In genomic region chr5:131229623-131230022, GRCh38 we compare ENCODE assay signal across 16 cellular contexts. TPM values are rescaled to one million over a fixed set of nuclear protein-coding genes. Genes with fewer than 3 reads are reported as not detected.
A peak's percentile ranks its signal among the peaks of the same experiment; 100 is the strongest.
DNase-seq lines count a peak whose midpoint lies in the region; ATAC-seq and TF ChIP-seq lines count a peak whose summit lies in the region.
"Had no signal": no experiment of that assay in that cellular context is flagged by ENCODE, and none has a peak within 500 bp of the region (broad histone marks: within the 10 kb centered on the region; RNA-seq: fewer than 3 reads in every experiment).

No MANE protein-coding gene starts in this region.

- no peaks in the 10 kb centered on the region for H3F3A ChIP-seq in GM23338 (replicated peaks; ENCODE audit: low read depth)
- no peaks in the 10 kb centered on the region for H3F3A ChIP-seq in OCI-LY1 (ENCODE audit: insufficient read depth, low read length)

- no peak for ATAC-seq in GM23338
- no peak for ATAC-seq in memory B cell (ENCODE audit: low read depth)
- no peak for ATAC-seq in stimulated activated naive CD8-positive, alpha-beta T cell treated with anti-CD3 and anti-CD28 coated beads, Interleukin-15, amount 100 ng/mL, for 72 hours
- no peak for ATAC-seq in GM18511 (IDR thresholded peaks at IDR 0.05; ENCODE audit: unreplicated experiment)
- ATAC-seq in HG03039 (IDR thresholded peaks at IDR 0.05; ENCODE audit: unreplicated experiment): no peak

- no peak overlapping the region for H3K4me3 ChIP-seq in GM23338
- no peak overlapping the region for H3K4me3 ChIP-seq in OCI-LY1 (ENCODE audit: low read depth, low read length, poor library complexity, severe bottlenecking)
- H3K4me3 ChIP-seq: BLaER1, K562 had no signal

- H3K36me3 Mint-ChIP-seq in GM23338 (ENCODE audit: low read depth) (no peaks in the 10 kb centered on the region), memory B cell (peaks cover 5% of the 10 kb centered on the region)

- H4K20me1 ChIP-seq in GM23338 (replicated peaks; ENCODE audit: insufficient read depth) (no peaks in the 10 kb centered on the region), OCI-LY1 (ENCODE audit: insufficient read depth, low read length) (no peaks in the 10 kb centered on the region)
- H4K20me1 ChIP-seq: BLaER1 had no signal

- H3K9me3 ChIP-seq in OCI-LY1 (ENCODE audit: low read length): no peaks in the 10 kb centered on the region
- H3K9me3 ChIP-seq: BLaER1 had no signal

- H3K79me2 ChIP-seq in GM23338 (replicated peaks; ENCODE audit: insufficient read depth) (no peaks in the 10 kb centered on the region), OCI-LY1 (ENCODE audit: insufficient read depth, low read length) (peaks cover 31% of the 10 kb centered on the region; the same call in 1 of the 2 replicates)

- no peak for DNase-seq in GM23338 (ENCODE audit: low spot score)
- no peak for DNase-seq in memory B cell (ENCODE audit: low spot score in 2 of 2)
- DNase-seq in stimulated activated naive CD8-positive, alpha-beta T cell treated with anti-CD3 and anti-CD28 coated beads, Interleukin-15, amount 100 ng/mL, for 72 hours: no peak
- DNase-seq in DMS79 (lab: John Stamatoyannopoulos, UW): no peak
- DNase-seq: CD4-positive, alpha-beta T cell; COR-L47; DMS79 treated with DMSO at 0.1 percent for 48 hours; NCI-H1694 treated with DMSO at 0.1 percent for 48 hours; NCI-H446; SHP77 had no signal

- no peak overlapping the region for H3K9ac ChIP-seq in OCI-LY1 (ENCODE audit: low read length)
- H3K9ac ChIP-seq: BLaER1 had no signal

- H3K9me2 ChIP-seq in GM23338 (ENCODE audit: insufficient read depth) (no peaks in the 10 kb centered on the region), OCI-LY1 (ENCODE audit: low read depth, low read length) (no peaks in the 10 kb centered on the region)

- H3K9me3 Mint-ChIP-seq in GM23338: no peaks in the 10 kb centered on the region
- no peaks in the 10 kb centered on the region for H3K9me3 Mint-ChIP-seq in memory B cell
- no peaks in the 10 kb centered on the region for H3K9me3 Mint-ChIP-seq in stimulated activated naive CD8-positive, alpha-beta T cell treated with anti-CD3 and anti-CD28 coated beads, Interleukin-15, amount 100 ng/mL, for 72 hours
- H3K9me3 Mint-ChIP-seq: CD4-positive, alpha-beta T cell had no signal

- H3K4me2 ChIP-seq in GM23338: no peak overlapping the region
- H3K4me2 ChIP-seq in OCI-LY1 (ENCODE audit: low read length): no peak overlapping the region
- H3K4me2 ChIP-seq: BLaER1 had no signal

- no peak overlapping the region for H3K27ac Mint-ChIP-seq in GM23338
- H3K27ac Mint-ChIP-seq in memory B cell: peak overlapping the region; percentile 60
- no peak overlapping the region for H3K27ac Mint-ChIP-seq in stimulated activated naive CD8-positive, alpha-beta T cell treated with anti-CD3 and anti-CD28 coated beads, Interleukin-15, amount 100 ng/mL, for 72 hours
- H3K27ac Mint-ChIP-seq: CD4-positive, alpha-beta T cell had no signal

- H3K4me1 Mint-ChIP-seq in GM23338 (peaks cover 7% of the 10 kb centered on the region; the same call in 1 of the 3 replicates), memory B cell (peaks cover 11% of the 10 kb centered on the region)
- peaks cover 18% of the 10 kb centered on the region for H3K4me1 Mint-ChIP-seq in stimulated activated naive CD8-positive, alpha-beta T cell treated with anti-CD3 and anti-CD28 coated beads, Interleukin-15, amount 100 ng/mL, for 72 hours

- H3K4me1 ChIP-seq in GM23338 (ENCODE audit: insufficient read depth): no peaks in the 10 kb centered on the region
- H3K4me1 ChIP-seq in OCI-LY1 (ENCODE audit: insufficient read depth, low read length, severe bottlenecking): peaks cover 16% of the 10 kb centered on the region

- H3K4me3 Mint-ChIP-seq in GM23338 (no peak overlapping the region), memory B cell (no peak overlapping the region)
- no peak overlapping the region for H3K4me3 Mint-ChIP-seq in stimulated activated naive CD8-positive, alpha-beta T cell treated with anti-CD3 and anti-CD28 coated beads, Interleukin-15, amount 100 ng/mL, for 72 hours
- H3K4me3 Mint-ChIP-seq: CD4-positive, alpha-beta T cell had no signal

- H3K36me3 ChIP-seq in GM23338 (ENCODE audit: insufficient read depth) (no peaks in the 10 kb centered on the region), OCI-LY1 (ENCODE audit: insufficient read depth, low read length) (peaks cover 56% of the 10 kb centered on the region)
- H3K36me3 ChIP-seq: BLaER1 had no signal

- peaks cover 2% of the 10 kb centered on the region for H3K27me3 Mint-ChIP-seq in GM23338 (ENCODE audit: insufficient read depth, low read depth, poor library complexity)
- no peaks in the 10 kb centered on the region for H3K27me3 Mint-ChIP-seq in memory B cell
- no peaks in the 10 kb centered on the region for H3K27me3 Mint-ChIP-seq in stimulated activated naive CD8-positive, alpha-beta T cell treated with anti-CD3 and anti-CD28 coated beads, Interleukin-15, amount 100 ng/mL, for 72 hours
- H3K27me3 Mint-ChIP-seq: CD4-positive, alpha-beta T cell had no signal

- TF ChIP-seq CTCF in GM23338 (conservative IDR thresholded peaks at IDR 0.05; ENCODE audit: low read depth in 2 of 2): no peak
- no peak for TF ChIP-seq CTCF in OCI-LY1 (IDR thresholded peaks at IDR 0.05; ENCODE audit: low read length)

- H3K27ac ChIP-seq in GM23338 (ENCODE audit: low read depth): no peak overlapping the region
- peak overlapping the region; percentile 17 for H3K27ac ChIP-seq in OCI-LY1 (ENCODE audit: low read depth, low read length, poor library complexity, severe bottlenecking)
- H3K27ac ChIP-seq: BLaER1, HL-60 had no signal

- H3K27me3 ChIP-seq in GM23338 (ENCODE audit: insufficient read depth): no peaks in the 10 kb centered on the region
- no peaks in the 10 kb centered on the region for H3K27me3 ChIP-seq in OCI-LY1 (ENCODE audit: insufficient read depth, low read length)
- H3K27me3 ChIP-seq: BLaER1 had no signal

- H2AFZ ChIP-seq in GM23338 (peak overlapping the region; percentile 13; the same call in 1 of the 2 replicates), OCI-LY1 (ENCODE audit: low read length) (no peak overlapping the region)

TF ChIP-seq in GM23338, 12 proteins besides CTCF, POLR2A, EP300 and RAD21 (continues in another document):
- TF ChIP-seq NANOG (IDR thresholded peaks at IDR 0.05; ENCODE audit: borderline replicate concordance) (no peak), STAT1 (IDR thresholded peaks at IDR 0.05; ENCODE audit: unreplicated experiment) (no peak), EZH2 (IDR thresholded peaks at IDR 0.05; ENCODE audit: low read depth, unreplicated experiment) (no peak), ZNF114 (CRISPR knock-in tag; IDR thresholded peaks at IDR 0.05) (no peak), POLR2AphosphoS5 (IDR thresholded peaks at IDR 0.05; ENCODE audit: low read depth) (no peak), JUNB (IDR thresholded peaks at IDR 0.05; ENCODE audit: unreplicated experiment) (no peak), CREB1 (CRISPR knock-in tag; IDR thresholded peaks at IDR 0.05; ENCODE audit: low read depth) (no peak)
- TF ChIP-seq, protein P1, sequence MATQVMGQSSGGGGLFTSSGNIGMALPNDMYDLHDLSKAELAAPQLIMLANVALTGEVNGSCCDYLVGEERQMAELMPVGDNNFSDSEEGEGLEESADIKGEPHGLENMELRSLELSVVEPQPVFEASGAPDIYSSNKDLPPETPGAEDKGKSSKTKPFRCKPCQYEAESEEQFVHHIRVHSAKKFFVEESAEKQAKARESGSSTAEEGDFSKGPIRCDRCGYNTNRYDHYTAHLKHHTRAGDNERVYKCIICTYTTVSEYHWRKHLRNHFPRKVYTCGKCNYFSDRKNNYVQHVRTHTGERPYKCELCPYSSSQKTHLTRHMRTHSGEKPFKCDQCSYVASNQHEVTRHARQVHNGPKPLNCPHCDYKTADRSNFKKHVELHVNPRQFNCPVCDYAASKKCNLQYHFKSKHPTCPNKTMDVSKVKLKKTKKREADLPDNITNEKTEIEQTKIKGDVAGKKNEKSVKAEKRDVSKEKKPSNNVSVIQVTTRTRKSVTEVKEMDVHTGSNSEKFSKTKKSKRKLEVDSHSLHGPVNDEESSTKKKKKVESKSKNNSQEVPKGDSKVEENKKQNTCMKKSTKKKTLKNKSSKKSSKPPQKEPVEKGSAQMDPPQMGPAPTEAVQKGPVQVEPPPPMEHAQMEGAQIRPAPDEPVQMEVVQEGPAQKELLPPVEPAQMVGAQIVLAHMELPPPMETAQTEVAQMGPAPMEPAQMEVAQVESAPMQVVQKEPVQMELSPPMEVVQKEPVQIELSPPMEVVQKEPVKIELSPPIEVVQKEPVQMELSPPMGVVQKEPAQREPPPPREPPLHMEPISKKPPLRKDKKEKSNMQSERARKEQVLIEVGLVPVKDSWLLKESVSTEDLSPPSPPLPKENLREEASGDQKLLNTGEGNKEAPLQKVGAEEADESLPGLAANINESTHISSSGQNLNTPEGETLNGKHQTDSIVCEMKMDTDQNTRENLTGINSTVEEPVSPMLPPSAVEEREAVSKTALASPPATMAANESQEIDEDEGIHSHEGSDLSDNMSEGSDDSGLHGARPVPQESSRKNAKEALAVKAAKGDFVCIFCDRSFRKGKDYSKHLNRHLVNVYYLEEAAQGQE (IDR thresholded peaks at IDR 0.05; ENCODE audit: unreplicated experiment): no peak

RNA-seq across cellular contexts. Expression of gene CDC42SE2, which starts 34.2 kb away (rescaled TPM):
- 35.5 and 36.2 TPM in 2 replicates for total RNA-seq in GM23338 (2014; rRNA removed; shearing (Covaris generic))
- polyA plus RNA-seq in GM23338 (2016; fragmentation: Nextera tagmentation; extraction: Ambion mirVana): 22.3 and 24.2 TPM in 2 replicates

RNA-seq across cellular contexts. Expression of gene LYRM7, which starts 58.9 kb away (rescaled TPM):
- 11.3 and 38.4 TPM in 2 replicates for total RNA-seq in GM23338 (2014; rRNA removed; shearing (Covaris generic))
- 24.2 and 34.8 TPM in 2 replicates for polyA plus RNA-seq in GM23338 (2016; fragmentation: Nextera tagmentation; extraction: Ambion mirVana)
